1 cellular context compared by ENCODE assay signal in genomic region chr4:7155611-7156071, GRCh38.
TF ChIP-seq lines count a peak whose summit lies in the region.

No MANE protein-coding gene starts in this region.

TF ChIP-seq in K562, 482 proteins besides CTCF, POLR2A, EP300 and RAD21 (continued from another document and continues in another):
- TF ChIP-seq MGA (IDR thresholded peaks at IDR 0.05) (peak; percentile 84), ZNF311 (CRISPR knock-in tag; IDR thresholded peaks at IDR 0.05) (no peak), NR0B1 (IDR thresholded peaks at IDR 0.05; ENCODE audit: partially characterized antibody) (no peak), PML (IDR thresholded peaks at IDR 0.05; ENCODE audit: low read length) (no peak), IRF2 (CRISPR knock-in tag; IDR thresholded peaks at IDR 0.05) (no peak), MEF2A (IDR thresholded peaks at IDR 0.05; ENCODE audit: control insufficient read depth, low read depth, low read length) (no peak), MYBL2 (IDR thresholded peaks at IDR 0.05; ENCODE audit: low read depth) (no peak), MYBL2 (CRISPR knock-in tag; IDR thresholded peaks at IDR 0.05; ENCODE audit: borderline replicate concordance) (no peak), THRB (CRISPR knock-in tag; conservative IDR thresholded peaks at IDR 0.05) (no peak), TAF9B (IDR thresholded peaks at IDR 0.05; ENCODE audit: partially characterized antibody) (no peak), ZNF146 (CRISPR knock-in tag; IDR thresholded peaks at IDR 0.05; ENCODE audit: unreplicated experiment) (no peak), NFRKB (IDR thresholded peaks at IDR 0.05; ENCODE audit: low read depth) (no peak), ZNF224 (CRISPR knock-in tag; IDR thresholded peaks at IDR 0.05) (no peak), ZNF75A (CRISPR knock-in tag; IDR thresholded peaks at IDR 0.05) (no peak), MAFG (tag; conservative IDR thresholded peaks at IDR 0.05) (peak; percentile 29), RB1 (IDR thresholded peaks at IDR 0.05; ENCODE audit: low read depth) (no peak), TBP (optimal IDR thresholded peaks at IDR 0.05; ENCODE audit: low read depth, low read length) (no peak), ZNF76 (CRISPR knock-in tag; IDR thresholded peaks at IDR 0.05; ENCODE audit: borderline replicate concordance) (no peak; the same call in 1 of the 2 replicates), ZNF316 (IDR thresholded peaks at IDR 0.05) (peak; percentile 36; the same call in 1 of the 2 replicates), NFE2 (IDR thresholded peaks at IDR 0.05; ENCODE audit: low read depth) (peak; percentile 72), EZH2 (IDR thresholded peaks at IDR 0.05; ENCODE audit: borderline replicate concordance, low read depth, low read length) (no peak), ZNF408 (CRISPR knock-in tag; IDR thresholded peaks at IDR 0.05; ENCODE audit: low read depth) (no peak), SMAD4 (CRISPR knock-in tag; conservative IDR thresholded peaks at IDR 0.05) (peak; percentile 66; the same call in 1 of the 2 replicates), CEBPG (CRISPR knock-in tag; IDR thresholded peaks at IDR 0.05) (no peak), CEBPG (tag; conservative IDR thresholded peaks at IDR 0.05 in 1 of 2, IDR thresholded peaks at IDR 0.05 in 1 of 2) (no peak), BCLAF1 (IDR thresholded peaks at IDR 0.05; ENCODE audit: borderline replicate concordance in 1 of 2, control insufficient read depth in 1 of 2, low read depth in 2 of 2, low read length in 1 of 2) (no peak), C11orf30 (IDR thresholded peaks at IDR 0.05; ENCODE audit: low read depth) (peak; percentile 42; the same call in 1 of the 2 replicates), ARID4B (CRISPR knock-in tag; IDR thresholded peaks at IDR 0.05) (no peak), L3MBTL2 (IDR thresholded peaks at IDR 0.05) (peak; percentile 90), ATF2 (CRISPR knock-in tag; IDR thresholded peaks at IDR 0.05) (no peak), EP400 (IDR thresholded peaks at IDR 0.05) (no peak), HLTF (IDR thresholded peaks at IDR 0.05) (no peak), SNIP1 (IDR thresholded peaks at IDR 0.05; ENCODE audit: low read depth) (no peak), LEF1 (IDR thresholded peaks at IDR 0.05) (no peak), MEIS2 (IDR thresholded peaks at IDR 0.05; ENCODE audit: partially characterized antibody) (no peak)
